In genomic region chr10:131070856-131071255, GRCh38 we compare ENCODE assay signal across 13 cellular contexts.
DNase-seq lines count a peak whose midpoint lies in the region; TF ChIP-seq lines count a peak whose summit lies in the region.
"Had no signal": no experiment of that assay in that cellular context is flagged by ENCODE, and none has a peak within 500 bp of the region (broad histone marks: within the 10 kb centered on the region; RNA-seq: fewer than 3 reads in every experiment).

No MANE protein-coding gene starts in this region.

- intact Hi-C loops in sigmoid colon (cut with DNase I): no loop called here

- no peaks in the 10 kb centered on the region for H3K9me3 ChIP-seq in sigmoid colon
- H3K9me3 ChIP-seq in Peyer's patch: no peaks in the 10 kb centered on the region
- H3K9me3 ChIP-seq: BLaER1, Caco-2 had no signal

- TF ChIP-seq EP300 in sigmoid colon (IDR thresholded peaks at IDR 0.05): no peak

- no peak for TF ChIP-seq CTCF in sigmoid colon (IDR thresholded peaks at IDR 0.05)
- TF ChIP-seq CTCF in Peyer's patch (IDR thresholded peaks at IDR 0.05): no peak

- H3K4me3 ChIP-seq in H7 (ENCODE audit: insufficient read depth, low read depth, low read length): no peak overlapping the region
- no peak overlapping the region for H3K4me3 ChIP-seq in sigmoid colon
- H3K4me3 ChIP-seq in Peyer's patch: no peak overlapping the region
- H3K4me3 ChIP-seq: BLaER1 had no signal

- TF ChIP-seq POLR2A in sigmoid colon (IDR thresholded peaks at IDR 0.05) (no peak), Peyer's patch (IDR thresholded peaks at IDR 0.05) (no peak)

- H3K27me3 ChIP-seq in H7 (ENCODE audit: control insufficient read depth, insufficient read depth, low read length) (no peaks in the 10 kb centered on the region), sigmoid colon (no peaks in the 10 kb centered on the region), Peyer's patch (no peaks in the 10 kb centered on the region)
- H3K27me3 ChIP-seq: BLaER1 had no signal

- peak; percentile 28 for DNase-seq in activated CD8-positive, alpha-beta memory T cell treated with anti-CD3 and anti-CD28 coated beads for 24 hours
- DNase-seq in activated CD8-positive, alpha-beta memory T cell treated with anti-CD3 and anti-CD28 coated beads, Interleukin-2, amount 50 U/mL, for 4 hours: no peak
- peak; percentile 35 for DNase-seq in H7
- DNase-seq in mesenteric fat pad (ENCODE audit: low spot score): peak; percentile 81
- DNase-seq in sigmoid colon: peak; percentile 43
- DNase-seq in Peyer's patch: no peak
- DNase-seq in NOMO-1 treated with DMSO at 0.1 percent for 48 hours (lab: John Stamatoyannopoulos, UW; ENCODE audit: unreplicated experiment): no peak
- DNase-seq: 8988T, AML-193, Caco-2, DND-41, GDM1 had no signal

- H3K36me3 ChIP-seq in H7 (replicated peaks; ENCODE audit: control insufficient read depth, insufficient read depth, low read length) (no peaks in the 10 kb centered on the region), sigmoid colon (no peaks in the 10 kb centered on the region), Peyer's patch (no peaks in the 10 kb centered on the region)
- H3K36me3 ChIP-seq: BLaER1 had no signal

- 86 to 91% methylated on average over 7 of the region's 7 CpGs for WGBS in sigmoid colon, 2 donors

- H3K4me1 ChIP-seq in sigmoid colon (peaks cover 0 to 4% (median 0%) of the 10 kb centered on the region in 4 donors), Peyer's patch (no peaks in the 10 kb centered on the region)
- H3K4me1 ChIP-seq: Caco-2 had no signal

- H3K27ac ChIP-seq in sigmoid colon (no peak overlapping the region), Peyer's patch (no peak overlapping the region)
- H3K27ac ChIP-seq: BLaER1 had no signal

Comparison
In these comparisons a context has a peak if more than half of its experiments do, and no peak if none do; other contexts are left out.
1. DNase-seq: peak in activated CD8-positive, alpha-beta memory T cell treated with anti-CD3 and anti-CD28 coated beads for 24 hours (single experiment), H7 (single experiment), mesenteric fat pad (single experiment) and sigmoid colon (single experiment); none in activated CD8-positive, alpha-beta memory T cell treated with anti-CD3 and anti-CD28 coated beads, Interleukin-2, amount 50 U/mL, for 4 hours (single experiment), Peyer's patch (0 of 3) and NOMO-1 treated with DMSO at 0.1 percent for 48 hours (single experiment).